36 cellular contexts compared by ENCODE assay signal in genomic region chr16:80511824-80512223, GRCh38. TPM values are rescaled to one million over a fixed set of nuclear protein-coding genes. Genes with fewer than 3 reads are reported as not detected.
"Had no signal": no experiment of that assay in that cellular context is flagged by ENCODE, and none has a peak within 500 bp of the region (broad histone marks: within the 10 kb centered on the region; RNA-seq: fewer than 3 reads in every experiment).

No MANE protein-coding gene starts in this region.

- H3K4me3 ChIP-seq: MG63, PC-9, SJCRH30, SK-N-MC had no signal

- H2AFZ ChIP-seq: PC-9 had no signal

- H3K36me3 ChIP-seq: MG63, SJCRH30 had no signal

- DNase-seq: Kasumi-1, MG63, NCI-H1048, NCI-H1092 treated with DMSO at 0.1 percent for 48 hours, NCI-H1105 treated with DMSO at 0.1 percent for 48 hours, NCI-H1417, NCI-H1436, NCI-H146, NCI-H1694, NCI-H187, NCI-H1930, NCI-H2029 treated with DMSO at 0.1 percent for 48 hours, NCI-H2081 treated with DMSO at 0.1 percent for 48 hours, NCI-H2107, NCI-H2171, NCI-H226, NCI-H446 treated with DMSO at 0.1 percent for 48 hours, NCI-H510A, NCI-H524, NCI-H526, NCI-H69, NCI-H748 treated with DMSO at 0.1 percent for 48 hours, NCI-H82, PC-9, SHP77, SIG-M5, SJCRH30 had no signal

- H3K4me2 ChIP-seq: PC-9 had no signal

- H3K27me3 ChIP-seq: MG63, SJCRH30 had no signal

- H3K27ac ChIP-seq: PC-9, RWPE1, SJCRH30, SK-N-MC had no signal

- ATAC-seq: Panc1, Right ventricle myocardium inferior, SK-N-SH treated with all-trans-retinoic acid at 6 μM for 48 hours had no signal

- H3K9me3 ChIP-seq: MG63, SJCRH30 had no signal

- H3K4me1 ChIP-seq: SJCRH30 had no signal

RNA-seq across cellular contexts. Expression of gene DYNLRB2, which starts 29.0 kb away (rescaled TPM):
- total RNA-seq: M059J, OCI-LY7, PC-9, Right ventricle myocardium inferior, RPMI7951, SJCRH30, SK-MEL-5 had no signal
